20 cellular contexts compared by ENCODE assay signal in genomic region chr1:72670902-72671301, GRCh38.
A peak's percentile ranks its signal among the peaks of the same experiment; 100 is the strongest.
DNase-seq lines count a peak whose midpoint lies in the region; TF ChIP-seq lines count a peak whose summit lies in the region.
"Had no signal": no experiment of that assay in that cellular context is flagged by ENCODE, and none has a peak within 500 bp of the region (broad histone marks: within the 10 kb centered on the region; RNA-seq: fewer than 3 reads in every experiment).

No MANE protein-coding gene starts in this region.

- no peak overlapping the region for H3K27ac Mint-ChIP-seq in activated T-cell treated with anti-CD3 and anti-CD28 coated beads, Interleukin-2, amount 50 U/mL, for 24 hours
- H3K27ac Mint-ChIP-seq: B cell; CD4-positive, CD25-positive, alpha-beta regulatory T cell; IgD-negative memory B cell had no signal

- H3K9me3 Mint-ChIP-seq in activated T-cell treated with anti-CD3 and anti-CD28 coated beads, Interleukin-2, amount 50 U/mL, for 24 hours: peaks cover 6% of the 10 kb centered on the region

- H3K4me1 Mint-ChIP-seq in activated T-cell treated with anti-CD3 and anti-CD28 coated beads, Interleukin-2, amount 50 U/mL, for 24 hours (ENCODE audit: low read depth): no peaks in the 10 kb centered on the region
- H3K4me1 Mint-ChIP-seq: B cell; CD4-positive, CD25-positive, alpha-beta regulatory T cell; IgD-negative memory B cell had no signal

- DNase-seq in NCI-H1436 (lab: John Stamatoyannopoulos, UW): peak; percentile 7
- DNase-seq in NCI-H1436 treated with DMSO at 0.1 percent for 48 hours (lab: John Stamatoyannopoulos, UW): no peak
- DNase-seq in NCI-H748 (lab: John Stamatoyannopoulos, UW; ENCODE audit: unreplicated experiment): peak; percentile 76
- peak; percentile 40 for DNase-seq in iPS DF 19.7 (ENCODE audit: low read depth, low spot score)
- DNase-seq in nucleus accumbens (lab: John Stamatoyannopoulos, UW): no peak
- no peak for DNase-seq in activated T-cell treated with anti-CD3 and anti-CD28 coated beads, Interleukin-2, amount 50 U/mL, for 24 hours
- no peak for DNase-seq in GM10266 (ENCODE audit: extremely low spot score)
- DNase-seq in activated CD8-positive, alpha-beta memory T cell treated with anti-CD3 and anti-CD28 coated beads, Interleukin-2, amount 50 U/mL, for 4 hours: no peak
- DNase-seq: 8988T; Caco-2; CD4-positive, CD25-positive, alpha-beta regulatory T cell; Karpas-422; NCI-H1694 treated with DMSO at 0.1 percent for 48 hours; NCI-H446 treated with DMSO at 0.1 percent for 48 hours; NCI-H774; PC-3; RPMI8226; SHP77 treated with DMSO at 0.1 percent for 48 hours had no signal

- H3K27me3 Mint-ChIP-seq in activated T-cell treated with anti-CD3 and anti-CD28 coated beads, Interleukin-2, amount 50 U/mL, for 24 hours: no peaks in the 10 kb centered on the region
- H3K27me3 Mint-ChIP-seq: B cell; CD4-positive, CD25-positive, alpha-beta regulatory T cell; IgD-negative memory B cell had no signal

- H3K4me3 Mint-ChIP-seq in activated T-cell treated with anti-CD3 and anti-CD28 coated beads, Interleukin-2, amount 50 U/mL, for 24 hours: no peak overlapping the region
- H3K4me3 Mint-ChIP-seq: B cell; CD4-positive, CD25-positive, alpha-beta regulatory T cell; IgD-negative memory B cell had no signal

- H3K36me3 Mint-ChIP-seq in activated T-cell treated with anti-CD3 and anti-CD28 coated beads, Interleukin-2, amount 50 U/mL, for 24 hours (ENCODE audit: low read depth): no peaks in the 10 kb centered on the region
- H3K36me3 Mint-ChIP-seq: CD4-positive, CD25-positive, alpha-beta regulatory T cell; IgD-negative memory B cell had no signal

- no peak for TF ChIP-seq CTCF in GM10266 (IDR thresholded peaks at IDR 0.05; ENCODE audit: control insufficient read depth, insufficient read depth, low read depth, missing control alignments)

Comparison
In these comparisons a context has a peak if more than half of its experiments do, and no peak if none do; other contexts are left out.
1. DNase-seq: peak in NCI-H1436 (single experiment), NCI-H748 (single experiment) and iPS DF 19.7 (single experiment); none in NCI-H1436 treated with DMSO at 0.1 percent for 48 hours (single experiment), nucleus accumbens (0 of 56), activated T-cell treated with anti-CD3 and anti-CD28 coated beads, Interleukin-2, amount 50 U/mL, for 24 hours (single experiment), GM10266 (single experiment) and activated CD8-positive, alpha-beta memory T cell treated with anti-CD3 and anti-CD28 coated beads, Interleukin-2, amount 50 U/mL, for 4 hours (single experiment).